In the genomic region with DNA sequence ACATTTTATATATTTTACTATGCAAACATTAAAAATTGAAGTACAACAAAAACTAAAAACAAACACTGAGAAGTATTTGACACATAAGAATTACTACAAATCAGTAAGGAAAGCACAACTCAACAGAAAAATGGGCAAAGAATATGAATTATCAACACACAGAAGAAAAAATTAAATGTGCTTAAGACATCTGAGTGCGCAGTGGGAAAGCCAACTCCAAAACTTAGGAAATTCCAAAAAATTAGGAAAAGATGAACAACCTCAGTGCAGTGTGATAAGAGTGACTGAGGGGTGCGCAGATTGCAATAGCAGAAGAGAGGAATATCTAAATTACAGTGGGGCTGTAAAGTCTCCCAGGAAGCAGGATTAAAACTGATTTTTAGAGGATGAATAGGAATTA, we compare ENCODE assay signal across 3 cellular contexts.
TF ChIP-seq lines count a peak whose summit lies in the region.

No MANE protein-coding gene starts in this region.

TF ChIP-seq in SK-N-SH, 30 proteins besides CTCF, POLR2A, EP300 and RAD21:
- no peak for TF ChIP-seq RCOR1 (IDR thresholded peaks at IDR 0.05; ENCODE audit: low read length)
TF ChIP-seq in SK-N-SH: peak in this region for 0.

TF ChIP-seq in SK-N-SH treated with all-trans-retinoic acid at 6 μM for 48 hours, 23 proteins besides CTCF, POLR2A, EP300 and RAD21:
- TF ChIP-seq ZNF70 (CRISPR knock-in tag; IDR thresholded peaks at IDR 0.05) (no peak), SNAI2 (CRISPR knock-in tag; IDR thresholded peaks at IDR 0.05) (no peak), RARB (CRISPR knock-in tag; IDR thresholded peaks at IDR 0.05) (no peak), TOX (CRISPR knock-in tag; IDR thresholded peaks at IDR 0.05; ENCODE audit: borderline replicate concordance) (no peak)
TF ChIP-seq in SK-N-SH treated with all-trans-retinoic acid at 6 μM for 48 hours: peak in this region for 0.

TF ChIP-seq in K562, 482 proteins besides CTCF, POLR2A, EP300 and RAD21:
- TF ChIP-seq CREB3 (tag; conservative IDR thresholded peaks at IDR 0.05; ENCODE audit: low read depth) (no peak), ESRRA (IDR thresholded peaks at IDR 0.05; ENCODE audit: borderline replicate concordance, low read depth) (no peak), ESRRB (CRISPR knock-in tag; IDR thresholded peaks at IDR 0.05; ENCODE audit: borderline replicate concordance) (no peak), FOXJ3 (CRISPR knock-in tag; IDR thresholded peaks at IDR 0.05) (no peak), ZNF121 (CRISPR knock-in tag; conservative IDR thresholded peaks at IDR 0.05) (no peak), XRCC3 (IDR thresholded peaks at IDR 0.05) (no peak), ZNF79 (CRISPR knock-in tag; IDR thresholded peaks at IDR 0.05; ENCODE audit: low read depth) (no peak), HMGN3 (IDR thresholded peaks at IDR 0.05; ENCODE audit: borderline replicate concordance, extremely low read depth, insufficient read length, low read depth, low read length) (no peak), HDAC2 (IDR thresholded peaks at IDR 0.05) (no peak), NR0B1 (IDR thresholded peaks at IDR 0.05; ENCODE audit: partially characterized antibody) (no peak), LARP7 (IDR thresholded peaks at IDR 0.05) (0 out of 2 replicates have a peak, but pooled peaks have one; percentile 29), ZNF165 (CRISPR knock-in tag; IDR thresholded peaks at IDR 0.05; ENCODE audit: borderline replicate concordance) (no peak), BHLHE40 (IDR thresholded peaks at IDR 0.05; ENCODE audit: low read length) (no peak), CBFB (CRISPR knock-in tag; IDR thresholded peaks at IDR 0.05) (no peak), THRAP3 (IDR thresholded peaks at IDR 0.05; ENCODE audit: borderline replicate concordance) (no peak), MBD1 (CRISPR knock-in tag; IDR thresholded peaks at IDR 0.05) (peak; percentile 50; the same call in 1 of the 2 replicates), ZNF830 (CRISPR knock-in tag; IDR thresholded peaks at IDR 0.05) (no peak), ATF6 (CRISPR knock-in tag; IDR thresholded peaks at IDR 0.05) (no peak), SMC3 (conservative IDR thresholded peaks at IDR 0.05; ENCODE audit: insufficient read depth, low read depth, low read length) (no peak)
- TF ChIP-seq, protein P1, sequence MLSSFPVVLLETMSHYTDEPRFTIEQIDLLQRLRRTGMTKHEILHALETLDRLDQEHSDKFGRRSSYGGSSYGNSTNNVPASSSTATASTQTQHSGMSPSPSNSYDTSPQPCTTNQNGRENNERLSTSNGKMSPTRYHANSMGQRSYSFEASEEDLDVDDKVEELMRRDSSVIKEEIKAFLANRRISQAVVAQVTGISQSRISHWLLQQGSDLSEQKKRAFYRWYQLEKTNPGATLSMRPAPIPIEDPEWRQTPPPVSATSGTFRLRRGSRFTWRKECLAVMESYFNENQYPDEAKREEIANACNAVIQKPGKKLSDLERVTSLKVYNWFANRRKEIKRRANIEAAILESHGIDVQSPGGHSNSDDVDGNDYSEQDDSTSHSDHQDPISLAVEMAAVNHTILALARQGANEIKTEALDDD (IDR thresholded peaks at IDR 0.05): no peak
- TF ChIP-seq, protein P2, sequence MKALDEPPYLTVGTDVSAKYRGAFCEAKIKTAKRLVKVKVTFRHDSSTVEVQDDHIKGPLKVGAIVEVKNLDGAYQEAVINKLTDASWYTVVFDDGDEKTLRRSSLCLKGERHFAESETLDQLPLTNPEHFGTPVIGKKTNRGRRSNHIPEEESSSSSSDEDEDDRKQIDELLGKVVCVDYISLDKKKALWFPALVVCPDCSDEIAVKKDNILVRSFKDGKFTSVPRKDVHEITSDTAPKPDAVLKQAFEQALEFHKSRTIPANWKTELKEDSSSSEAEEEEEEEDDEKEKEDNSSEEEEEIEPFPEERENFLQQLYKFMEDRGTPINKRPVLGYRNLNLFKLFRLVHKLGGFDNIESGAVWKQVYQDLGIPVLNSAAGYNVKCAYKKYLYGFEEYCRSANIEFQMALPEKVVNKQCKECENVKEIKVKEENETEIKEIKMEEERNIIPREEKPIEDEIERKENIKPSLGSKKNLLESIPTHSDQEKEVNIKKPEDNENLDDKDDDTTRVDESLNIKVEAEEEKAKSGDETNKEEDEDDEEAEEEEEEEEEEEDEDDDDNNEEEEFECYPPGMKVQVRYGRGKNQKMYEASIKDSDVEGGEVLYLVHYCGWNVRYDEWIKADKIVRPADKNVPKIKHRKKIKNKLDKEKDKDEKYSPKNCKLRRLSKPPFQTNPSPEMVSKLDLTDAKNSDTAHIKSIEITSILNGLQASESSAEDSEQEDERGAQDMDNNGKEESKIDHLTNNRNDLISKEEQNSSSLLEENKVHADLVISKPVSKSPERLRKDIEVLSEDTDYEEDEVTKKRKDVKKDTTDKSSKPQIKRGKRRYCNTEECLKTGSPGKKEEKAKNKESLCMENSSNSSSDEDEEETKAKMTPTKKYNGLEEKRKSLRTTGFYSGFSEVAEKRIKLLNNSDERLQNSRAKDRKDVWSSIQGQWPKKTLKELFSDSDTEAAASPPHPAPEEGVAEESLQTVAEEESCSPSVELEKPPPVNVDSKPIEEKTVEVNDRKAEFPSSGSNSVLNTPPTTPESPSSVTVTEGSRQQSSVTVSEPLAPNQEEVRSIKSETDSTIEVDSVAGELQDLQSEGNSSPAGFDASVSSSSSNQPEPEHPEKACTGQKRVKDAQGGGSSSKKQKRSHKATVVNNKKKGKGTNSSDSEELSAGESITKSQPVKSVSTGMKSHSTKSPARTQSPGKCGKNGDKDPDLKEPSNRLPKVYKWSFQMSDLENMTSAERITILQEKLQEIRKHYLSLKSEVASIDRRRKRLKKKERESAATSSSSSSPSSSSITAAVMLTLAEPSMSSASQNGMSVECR (CRISPR knock-in tag; IDR thresholded peaks at IDR 0.05): no peak
- TF ChIP-seq, protein P3, sequence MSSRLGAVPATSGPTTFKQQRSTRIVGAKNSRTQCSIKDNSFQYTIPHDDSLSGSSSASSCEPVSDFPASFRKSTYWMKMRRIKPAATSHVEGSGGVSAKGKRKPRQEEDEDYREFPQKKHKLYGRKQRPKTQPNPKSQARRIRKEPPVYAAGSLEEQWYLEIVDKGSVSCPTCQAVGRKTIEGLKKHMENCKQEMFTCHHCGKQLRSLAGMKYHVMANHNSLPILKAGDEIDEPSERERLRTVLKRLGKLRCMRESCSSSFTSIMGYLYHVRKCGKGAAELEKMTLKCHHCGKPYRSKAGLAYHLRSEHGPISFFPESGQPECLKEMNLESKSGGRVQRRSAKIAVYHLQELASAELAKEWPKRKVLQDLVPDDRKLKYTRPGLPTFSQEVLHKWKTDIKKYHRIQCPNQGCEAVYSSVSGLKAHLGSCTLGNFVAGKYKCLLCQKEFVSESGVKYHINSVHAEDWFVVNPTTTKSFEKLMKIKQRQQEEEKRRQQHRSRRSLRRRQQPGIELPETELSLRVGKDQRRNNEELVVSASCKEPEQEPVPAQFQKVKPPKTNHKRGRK (tag; IDR thresholded peaks at IDR 0.05): peak; percentile 68
TF ChIP-seq in K562: peak in this region for 3.
